ENCODE assay signal across 17 cellular contexts in the genomic region with DNA sequence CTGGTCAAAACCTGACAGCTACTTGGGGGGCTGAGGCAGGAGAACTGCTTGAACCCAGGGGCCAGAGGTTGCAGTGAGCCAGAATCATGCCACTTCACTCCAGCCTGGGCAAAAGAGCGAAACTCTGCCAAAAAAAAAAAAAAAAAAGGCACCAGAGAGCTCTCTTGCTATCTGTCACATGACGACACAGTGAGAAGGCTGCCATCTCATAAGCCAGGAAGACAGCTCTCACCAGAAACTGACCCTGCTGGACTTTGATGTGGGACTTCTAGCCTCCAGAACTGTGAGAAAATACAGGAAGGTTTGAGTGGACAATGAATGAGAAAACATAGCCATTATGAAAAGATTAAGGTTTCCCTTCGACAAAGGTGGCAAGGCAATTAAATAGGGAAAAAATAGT. TPM values are rescaled to one million over a fixed set of nuclear protein-coding genes. Genes with fewer than 3 reads are reported as not detected.
DNase-seq lines count a peak whose midpoint lies in the region; ATAC-seq and TF ChIP-seq lines count a peak whose summit lies in the region.
"Had no signal": no experiment of that assay in that cellular context is flagged by ENCODE, and none has a peak within 500 bp of the region (broad histone marks: within the 10 kb centered on the region; RNA-seq: fewer than 3 reads in every experiment).

No MANE protein-coding gene starts in this region.

- ATAC-seq in Right ventricle myocardium superior (ENCODE audit: poor library complexity): peak; percentile 77
- ATAC-seq in left lobe of liver: peak; percentile 87
- peak; percentile 35 to 37 for ATAC-seq in gastrocnemius medialis
- ATAC-seq in GM21423 (IDR thresholded peaks at IDR 0.05; ENCODE audit: unreplicated experiment): no peak

- H3K27me3 ChIP-seq in gastrocnemius medialis: no peaks in the 10 kb centered on the region

- H3K9me3 ChIP-seq in gastrocnemius medialis: no peaks in the 10 kb centered on the region

- peak overlapping the region in 3 of 4 donors; percentile 15 to 45 (median 35) for H3K27ac ChIP-seq in gastrocnemius medialis
- H3K27ac ChIP-seq: PC-9 had no signal

- no peak overlapping the region for H3K4me3 ChIP-seq in gastrocnemius medialis
- H3K4me3 ChIP-seq: PC-9 had no signal

- no peak for TF ChIP-seq CTCF in gastrocnemius medialis (IDR thresholded peaks at IDR 0.05 in 4 of 5, conservative IDR thresholded peaks at IDR 0.05 in 1 of 5)

- in situ Hi-C loops in gastrocnemius medialis (cut with MboI; ENCODE audit: low sequenced_read_pairs in 4 of 4): loop anchor here in 2 of 4 donors (5.0 to 10.0 kb wide), 2 partner anchors 110 to 118 kb away; no protein-coding TSS in a partner anchor

- intact Hi-C loops in Right ventricle myocardium superior (cut with DNase I) (loop anchor here (10.0 kb wide), 1 partner anchor 80 kb away; no protein-coding TSS in a partner anchor), gastrocnemius medialis (cut with DNase I; ENCODE audit: low total_unique reads) (no loop called here)

- peak; percentile 10 for DNase-seq in DMS53 (lab: John Stamatoyannopoulos, UW)
- DNase-seq in DMS53 treated with DMSO at 0.1 percent for 48 hours (lab: John Stamatoyannopoulos, UW; ENCODE audit: unreplicated experiment): no peak
- DNase-seq in Right ventricle myocardium superior: no peak
- DNase-seq in left lobe of liver (ENCODE audit: low spot score): peak; percentile 77
- DNase-seq in gastrocnemius medialis: peak in 1 of 2 donors; percentile 19
- DNase-seq in activated CD8-positive, alpha-beta memory T cell treated with anti-CD3 and anti-CD28 coated beads for 24 hours: no peak
- no peak for DNase-seq in NCI-H524 treated with DMSO at 0.1 percent for 48 hours (lab: John Stamatoyannopoulos, UW)
- DNase-seq: Calu3; CD4-positive, alpha-beta T cell; DMS79 treated with DMSO at 0.1 percent for 48 hours; GOT3; KG1; NCI-H1048; NCI-H2081; NCI-H510A treated with DMSO at 0.1 percent for 48 hours; PC-9 had no signal

- no peak for TF ChIP-seq POLR2A in gastrocnemius medialis (IDR thresholded peaks at IDR 0.05)

- H3K4me1 ChIP-seq in gastrocnemius medialis: peaks cover 24 to 30% of the 10 kb centered on the region in 2 donors

- H3K36me3 ChIP-seq in gastrocnemius medialis: no peaks in the 10 kb centered on the region

RNA-seq across cellular contexts. Expression of a gene that starts 51.1 kb away (rescaled TPM):
- total RNA-seq in Right ventricle myocardium superior (516 TPM), left lobe of liver (1.4 TPM), gastrocnemius medialis (1 to 10 TPM in 1 of 4 donors, under 1 TPM in 2, not detected in 1; 0.33 to 2.4 (median 0.39) TPM)

Comparison
In these comparisons a context has a peak if more than half of its experiments do, and no peak if none do; other contexts are left out.
1. DNase-seq: peak in DMS53 (single experiment) and left lobe of liver (single experiment); none in DMS53 treated with DMSO at 0.1 percent for 48 hours (single experiment), Right ventricle myocardium superior (single experiment), activated CD8-positive, alpha-beta memory T cell treated with anti-CD3 and anti-CD28 coated beads for 24 hours (single experiment) and NCI-H524 treated with DMSO at 0.1 percent for 48 hours (single experiment).
2. RNA of a gene that starts 51.1 kb away (total RNA-seq): 516 TPM in Right ventricle myocardium superior (single experiment); 1.4 TPM in left lobe of liver (single experiment) and 0.33 to 2.4 TPM in gastrocnemius medialis; every median in the first group is over 100 times any median in the second.